8 cellular contexts compared by ENCODE assay signal in genomic region chr17:491086-492014, GRCh38. TPM values are rescaled to one million over a fixed set of nuclear protein-coding genes. Genes with fewer than 3 reads are reported as not detected.
DNase-seq lines count a peak whose midpoint lies in the region; ATAC-seq and TF ChIP-seq lines count a peak whose summit lies in the region.

No MANE protein-coding gene starts in this region.

- H3K9me3 Mint-ChIP-seq in HFFc6 (no peaks in the 10 kb centered on the region), nephron (no peaks in the 10 kb centered on the region)

- peaks cover 7% of the 10 kb centered on the region for H3K4me1 Mint-ChIP-seq in HFFc6 (ENCODE audit: low read depth)
- H3K4me1 Mint-ChIP-seq in nephron: peaks cover 8% of the 10 kb centered on the region

- ATAC-seq in HG02840 (IDR thresholded peaks at IDR 0.05; ENCODE audit: low FRiP score, unreplicated experiment): no peak
- no peak for ATAC-seq in HG03175 (IDR thresholded peaks at IDR 0.05; ENCODE audit: unreplicated experiment)
- no peak for ATAC-seq in GM19035 (IDR thresholded peaks at IDR 0.05; ENCODE audit: unreplicated experiment)

- DNase-seq in HFFc6 (peak; percentile 59), activated T-cell treated with anti-CD3 and anti-CD28 coated beads for 1 hour (ENCODE audit: low read depth) (peak; percentile 26), fibroblast of pulmonary artery (ENCODE audit: low read depth) (peak; percentile 50), NCI-H226 (no peak)

- H3K27ac Mint-ChIP-seq in HFFc6 (no peak overlapping the region), nephron (peak overlapping the region in 1 of 3 experiments; percentile 51)

- H3K36me3 Mint-ChIP-seq in HFFc6 (ENCODE audit: low read depth) (no peaks in the 10 kb centered on the region), nephron (ENCODE audit: low read depth) (no peaks in the 10 kb centered on the region)

- TF ChIP-seq CTCF in HFFc6 (IDR thresholded peaks at IDR 0.05) (no peak), fibroblast of pulmonary artery (IDR thresholded peaks at IDR 0.05; ENCODE audit: low read length, missing control alignments) (no peak), nephron (IDR thresholded peaks at IDR 0.05; ENCODE audit: unreplicated experiment in 3 of 3) (no peak)

- H3K4me3 Mint-ChIP-seq in HFFc6 (0 out of 2 replicates have a peak overlapping the region, but pooled peaks have one; percentile 30), nephron (peak overlapping the region; percentile 73 to 77 (median 74))

- peak overlapping the region; percentile 41 for H3K4me3 ChIP-seq in fibroblast of pulmonary artery (replicated peaks; ENCODE audit: low read depth, low read length)

- H3K27me3 Mint-ChIP-seq in HFFc6 (ENCODE audit: insufficient read depth): no peaks in the 10 kb centered on the region
- H3K27me3 Mint-ChIP-seq in nephron (ENCODE audit: low read depth): peaks cover 36% of the 10 kb centered on the region

RNA-seq across cellular contexts. Expression of gene RFLNB, which starts 45.6 kb away (rescaled TPM):
- total RNA-seq in HFFc6 (2021; fragmentation: NEBNext Ultra II Directional; extraction: Animal tissue kit (Norgen Biotek cat#: 25700)): 10 to 100 TPM; 73.8 to 87.2 (median 79.5) TPM
